ENCODE assay signal across 17 cellular contexts in the genomic region with DNA sequence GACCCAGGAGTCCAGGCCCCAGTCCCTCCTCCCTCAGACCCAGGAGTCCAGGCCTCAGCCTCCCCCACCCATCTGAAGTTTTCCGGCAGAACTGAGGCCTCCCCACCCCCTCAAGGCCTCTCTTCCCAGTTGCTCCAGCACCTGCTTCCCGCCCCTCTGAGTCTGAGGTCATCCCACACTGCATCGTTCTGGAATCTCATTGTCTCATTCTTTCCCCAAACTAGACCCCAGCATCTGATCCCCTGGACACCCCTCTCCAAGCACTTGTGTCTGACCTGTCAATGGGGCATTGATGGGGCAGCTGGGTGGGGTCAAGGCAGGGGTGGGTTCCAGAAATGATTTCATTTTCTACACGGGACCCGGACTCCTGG. TPM values are rescaled to one million over a fixed set of nuclear protein-coding genes. Genes with fewer than 3 reads are reported as not detected.
DNase-seq lines count a peak whose midpoint lies in the region; ATAC-seq and TF ChIP-seq lines count a peak whose summit lies in the region.
"Had no signal": no experiment of that assay in that cellular context is flagged by ENCODE, and none has a peak within 500 bp of the region (broad histone marks: within the 10 kb centered on the region; RNA-seq: fewer than 3 reads in every experiment).

No MANE protein-coding gene starts in this region.

- H3K4me2 ChIP-seq in GM23248 (ENCODE audit: unreplicated experiment) (no peak overlapping the region), mesendoderm (ENCODE audit: low read length) (no peak overlapping the region)

- no peak overlapping the region for H2BK5ac ChIP-seq in mesendoderm (ENCODE audit: low read length)

- no peaks in the 10 kb centered on the region for H3K36me3 ChIP-seq in GM23248 (ENCODE audit: low read depth)
- no peaks in the 10 kb centered on the region for H3K36me3 ChIP-seq in Panc1 (ENCODE audit: control insufficient read depth, insufficient read depth, low read length)
- H3K36me3 ChIP-seq in mesendoderm (ENCODE audit: control insufficient read depth, insufficient read depth, low read length): no peaks in the 10 kb centered on the region

- no peak overlapping the region for H2BK15ac ChIP-seq in mesendoderm (replicated peaks; ENCODE audit: low read depth)

- no peak overlapping the region for H3K56ac ChIP-seq in mesendoderm (ENCODE audit: low read length)

- H3K27me3 ChIP-seq in GM23248 (replicated peaks; ENCODE audit: insufficient read depth) (no peaks in the 10 kb centered on the region), Panc1 (ENCODE audit: control insufficient read depth, insufficient read depth, low read length) (no peaks in the 10 kb centered on the region), mesendoderm (ENCODE audit: insufficient read depth, low read length, poor library complexity) (no peaks in the 10 kb centered on the region)

- no TSS peak for BruUV-seq in Panc1 (replicated peaks; lab: Mats Ljungman, UMichigan)

- H4K5ac ChIP-seq in mesendoderm (ENCODE audit: low read length): no peak overlapping the region

- H3K18ac ChIP-seq in mesendoderm (ENCODE audit: low read length): no peak overlapping the region

- H3K4me3 ChIP-seq in GM23248: no peak overlapping the region
- H3K4me3 ChIP-seq in Panc1 (ENCODE audit: low read depth in 2 of 2, low read length in 2 of 2): no peak overlapping the region
- no peak overlapping the region for H3K4me3 ChIP-seq in mesendoderm (ENCODE audit: low read length)
- H3K4me3 ChIP-seq: coronary artery, lung had no signal

- no peak overlapping the region for H2BK120ac ChIP-seq in mesendoderm (ENCODE audit: low read depth, low read length)

- H3K27ac ChIP-seq in GM23248 (no peak overlapping the region), Panc1 (ENCODE audit: low read length) (no peak overlapping the region; the same call in 1 of the 2 replicates), mesendoderm (ENCODE audit: low read depth, low read length) (no peak overlapping the region)
- H3K27ac ChIP-seq: C4-2B, coronary artery, HL-60 had no signal

- H3K9me3 ChIP-seq in GM23248 (ENCODE audit: low read depth) (no peaks in the 10 kb centered on the region), Panc1 (ENCODE audit: control insufficient read depth, insufficient read depth, low read depth, low read length) (no peaks in the 10 kb centered on the region)

- no peak overlapping the region for H3K4ac ChIP-seq in mesendoderm (ENCODE audit: low read depth, low read length)

- no peak overlapping the region for H4K8ac ChIP-seq in mesendoderm (ENCODE audit: low read depth, low read length)

- H3K79me2 ChIP-seq in GM23248 (ENCODE audit: insufficient read depth): no peaks in the 10 kb centered on the region
- H3K79me2 ChIP-seq in mesendoderm (ENCODE audit: control insufficient read depth, insufficient read depth, low read length): no peaks in the 10 kb centered on the region

- DNase-seq in GM23248 (peak; percentile 45), Panc1 (ENCODE audit: low read depth, low spot score) (no peak), mesendoderm (peak; percentile 69), nucleus accumbens (lab: John Stamatoyannopoulos, UW) (no peak), midbrain (lab: John Stamatoyannopoulos, UW) (no peak)
- DNase-seq in activated CD4-positive, alpha-beta T cell treated with anti-CD3 and anti-CD28 coated beads, Interleukin-2, amount 50 U/mL, for 48 hours: no peak
- DNase-seq: activated CD4-positive, alpha-beta T cell treated with anti-CD3 and anti-CD28 coated beads, Interleukin-2, amount 50 U/mL, for 1 hour; anterior cingulate cortex; NCI-H2107; Right ventricle myocardium superior; T1000 had no signal

- POLR2A ChIA-PET in Panc1 (lab: Charles Lee): no interaction called here

- no peaks in the 10 kb centered on the region for H3K4me1 ChIP-seq in GM23248 (ENCODE audit: insufficient read depth)
- H3K4me1 ChIP-seq in Panc1 (ENCODE audit: control insufficient read depth, insufficient read depth, low read length): peaks cover 6% of the 10 kb centered on the region
- H3K4me1 ChIP-seq in mesendoderm (ENCODE audit: control insufficient read depth, low read depth, low read length): no peaks in the 10 kb centered on the region

- H4K20me1 ChIP-seq in GM23248 (ENCODE audit: insufficient read depth): no peaks in the 10 kb centered on the region

- intact Hi-C loops in Panc1 (cut with micrococcal nuclease; ENCODE audit: unreplicated experiment): no loop called here

- H3K9me2 ChIP-seq in GM23248 (ENCODE audit: insufficient read depth): no peaks in the 10 kb centered on the region

- H3K23ac ChIP-seq in mesendoderm (ENCODE audit: low read length): no peak overlapping the region

- ATAC-seq in Panc1: 0 out of 2 replicates have a peak, but pooled peaks have one; percentile 44

- H3F3A ChIP-seq in GM23248 (ENCODE audit: insufficient read depth): no peaks in the 10 kb centered on the region

- in situ Hi-C loops in GM23248 (cut with MboI): no loop called here
- in situ Hi-C loops in Panc1 (cut with HindIII; ENCODE audit: low pct_unique_long_range_greater_than_20kb, low sequenced_read_pairs): no loop called here

- WGBS in GM23248 (ENCODE audit: low coverage in 1 of 2, low lambda C conversion rate in 2 of 2, missing lambda C conversion rate in 2 of 2), 2 experiments: 53% methylated on average over 3 to 5 of the region's 5 CpGs
- no CpG with 5 or more reads among the region's 5 CpGs for WGBS in mesendoderm (ENCODE audit: extremely low coverage, insufficient coverage, low lambda C conversion rate)

- H3K79me1 ChIP-seq in mesendoderm (ENCODE audit: low read length): no peaks in the 10 kb centered on the region

- CTCF ChIA-PET in Panc1 (lab: Charles Lee): no interaction called here

- no peak overlapping the region for H3K9ac ChIP-seq in GM23248
- no peak overlapping the region for H3K9ac ChIP-seq in mesendoderm (ENCODE audit: low read length)

- H2AK5ac ChIP-seq in mesendoderm (ENCODE audit: low read length): no peak overlapping the region

- no peak for TF ChIP-seq CTCF in Panc1 (IDR thresholded peaks at IDR 0.05)

- no peak overlapping the region for H2AFZ ChIP-seq in GM23248

RNA-seq across cellular contexts. Expression of gene SBK2, which starts 0.8 kb away (rescaled TPM):
- total RNA-seq in GM23248 (2014; rRNA removed; shearing (Covaris generic)): not detected in 2 replicates
- not detected in 2 replicates for polyA plus RNA-seq in GM23248 (2016; fragmentation: Nextera tagmentation; extraction: Ambion mirVana)
- 0.69 TPM for total RNA-seq in Panc1 (2021; ENCODE audit: unreplicated experiment)
- 5.2 TPM for polyA plus RNA-seq in Panc1 (2012; ENCODE audit: insufficient read length)
- polyA plus RNA-seq in mesendoderm (2013, experiment 1 of 2): 0.10 TPM
- 0.10 TPM for polyA plus RNA-seq in mesendoderm (2013, experiment 2 of 2)
- total RNA-seq: Daoy, MCF 10A had no signal
- polyA plus RNA-seq: lung had no signal

RNA-seq across cellular contexts. Expression of gene SBK3, which starts 7.6 kb away (rescaled TPM):
- total RNA-seq in GM23248 (2014; rRNA removed; shearing (Covaris generic)): not detected in 2 replicates
- polyA plus RNA-seq in GM23248 (2016; fragmentation: Nextera tagmentation; extraction: Ambion mirVana): not detected in 2 replicates
- 4.0 TPM for total RNA-seq in Panc1 (2021; ENCODE audit: unreplicated experiment)
- 8.8 TPM for polyA plus RNA-seq in Panc1 (2012; ENCODE audit: insufficient read length)
- not detected for polyA plus RNA-seq in mesendoderm (2013, experiment 1 of 2)
- 0.20 TPM for polyA plus RNA-seq in mesendoderm (2013, experiment 2 of 2)
- total RNA-seq: Daoy, MCF 10A had no signal

RNA-seq across cellular contexts. Expression of gene ZNF579, which starts 42.9 kb away (rescaled TPM):
- 7.1 and 7.9 TPM in 2 replicates for total RNA-seq in GM23248 (2014; rRNA removed; shearing (Covaris generic))
- 1.7 and 1.8 TPM in 2 replicates for polyA plus RNA-seq in GM23248 (2016; fragmentation: Nextera tagmentation; extraction: Ambion mirVana)
- 39.5 TPM for total RNA-seq in Panc1 (2021; ENCODE audit: unreplicated experiment)
- 53.7 TPM for polyA plus RNA-seq in Panc1 (2012; ENCODE audit: insufficient read length)
- 13.5 TPM for polyA plus RNA-seq in mesendoderm (2013, experiment 1 of 2)
- 13.6 TPM for polyA plus RNA-seq in mesendoderm (2013, experiment 2 of 2)

RNA-seq across cellular contexts. Expression of gene SSC5D, which starts 49.5 kb away (rescaled TPM):
- 12.6 and 14.4 TPM in 2 replicates for total RNA-seq in GM23248 (2014; rRNA removed; shearing (Covaris generic))
- 9.8 and 10.0 TPM in 2 replicates for polyA plus RNA-seq in GM23248 (2016; fragmentation: Nextera tagmentation; extraction: Ambion mirVana)
- total RNA-seq in Panc1 (2021; ENCODE audit: unreplicated experiment): 13.0 TPM
- polyA plus RNA-seq in Panc1 (2012; ENCODE audit: insufficient read length): 12.3 TPM
- 0.31 TPM for polyA plus RNA-seq in mesendoderm (2013, experiment 1 of 2)
- 0.28 TPM for polyA plus RNA-seq in mesendoderm (2013, experiment 2 of 2)

RNA-seq across cellular contexts. Expression of gene NAT14, which starts 52.7 kb away (rescaled TPM):
- 13.4 and 13.9 TPM in 2 replicates for total RNA-seq in GM23248 (2014; rRNA removed; shearing (Covaris generic))
- 11.1 and 12.0 TPM in 2 replicates for polyA plus RNA-seq in GM23248 (2016; fragmentation: Nextera tagmentation; extraction: Ambion mirVana)
- 93.1 TPM for total RNA-seq in Panc1 (2021; ENCODE audit: unreplicated experiment)
- polyA plus RNA-seq in Panc1 (2012; ENCODE audit: insufficient read length): 138 TPM
- 23.8 TPM for polyA plus RNA-seq in mesendoderm (2013, experiment 1 of 2)
- polyA plus RNA-seq in mesendoderm (2013, experiment 2 of 2): 26.3 TPM

Comparison
In these comparisons a context has a peak if more than half of its experiments do, and no peak if none do; other contexts are left out.
1. DNase-seq: peak in GM23248 (single experiment) and mesendoderm (single experiment); none in Panc1 (single experiment), nucleus accumbens (0 of 56), activated CD4-positive, alpha-beta T cell treated with anti-CD3 and anti-CD28 coated beads, Interleukin-2, amount 50 U/mL, for 48 hours (0 of 2) and midbrain (single experiment).